Comparison of ENCODE assay signal across 8 cellular contexts in the genomic region with DNA sequence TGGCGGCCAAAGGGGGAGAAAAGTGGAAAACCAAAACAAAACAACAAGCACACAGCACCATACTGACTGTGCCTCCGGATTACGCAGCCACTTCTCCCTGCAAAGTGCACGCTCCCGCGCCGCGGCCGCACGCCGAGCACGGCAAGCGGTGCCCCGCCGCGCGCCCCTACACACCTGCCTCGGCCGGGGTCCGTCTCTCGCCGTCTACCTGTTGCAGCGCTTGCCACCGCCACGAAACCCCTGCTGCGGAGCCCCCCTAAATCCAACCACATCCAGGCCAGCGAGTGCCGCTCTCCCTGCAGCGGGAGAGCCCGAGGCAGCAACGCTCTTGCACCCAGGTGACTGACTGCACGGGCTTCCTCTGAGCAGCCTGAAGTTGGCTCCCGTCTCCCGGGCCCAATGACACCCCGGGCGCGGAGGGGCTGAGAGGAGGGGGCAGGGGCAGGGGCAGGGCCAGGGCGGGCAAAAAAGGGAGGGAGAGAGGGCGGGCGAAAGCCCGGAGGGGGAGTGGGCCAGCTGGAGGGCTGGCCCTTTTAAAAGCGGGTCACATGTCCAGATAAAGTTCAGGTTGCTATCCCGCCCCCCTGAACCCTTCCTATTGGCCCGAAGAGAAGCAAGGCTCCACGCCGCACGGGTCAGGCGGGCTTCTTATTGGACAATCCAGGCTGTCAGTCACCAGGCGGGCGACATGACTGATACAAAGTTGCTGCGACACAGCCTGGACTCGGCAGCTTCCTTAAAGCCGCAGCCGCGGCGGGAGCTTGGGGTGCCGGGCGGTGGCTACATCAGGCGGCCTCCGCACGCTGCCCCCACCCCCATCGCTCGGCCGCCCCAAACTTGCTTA. TPM values are rescaled to one million over a fixed set of nuclear protein-coding genes. Genes with fewer than 3 reads are reported as not detected.
A peak's percentile ranks its signal among the peaks of the same experiment; 100 is the strongest.
DNase-seq lines count a peak whose midpoint lies in the region; FAIRE-seq and TF ChIP-seq lines count a peak whose summit lies in the region.

A gene (minus strand): TSS at position 429 of the 844 bp plus-strand sequence.

- no peaks in the 10 kb centered on the region for H3K36me3 ChIP-seq in Loucy (ENCODE audit: insufficient read depth, low read length)

- H3K36me3 Mint-ChIP-seq in nephron progenitor cell (ENCODE audit: low read depth) = no peaks in the 10 kb centered on the region
- H3K36me3 Mint-ChIP-seq in stimulated activated naive CD8-positive, alpha-beta T cell treated with anti-CD3 and anti-CD28 coated beads, Interleukin-15, Interleukin-2, amounts not matched to agents 100 ng/mL and 50 ng/mL, for 24 hours (ENCODE audit: low read depth) = no peaks in the 10 kb centered on the region

- DNase-seq in ELR (ENCODE audit: low read depth) (peak; percentile 97), H54 (ENCODE audit: insufficient read length, low spot score) (peak; percentile 95), SIG-M5 (lab: John Stamatoyannopoulos, UW) (peak; percentile 77), fibroblast of villous mesenchyme (ENCODE audit: low read depth) (peak; percentile 94), nephron progenitor cell (peak; percentile 95)
- peak; percentile 96 for DNase-seq in activated gamma-delta T cell treated with anti-CD3 and anti-CD28 coated beads, Interleukin-2, amount 50 U/mL, for 16 hours (ENCODE audit: low read depth)

- H3K4me2 ChIP-seq in Loucy (ENCODE audit: low read depth, low read length, poor library complexity, severe bottlenecking) = peak within 1 kb of the TSS; percentile 67

- H3K27me3 ChIP-seq in Loucy (ENCODE audit: insufficient read depth, low read length, poor library complexity, severe bottlenecking) = no peaks in the 10 kb centered on the region

- TF ChIP-seq POLR2A in H54 (IDR thresholded peaks at IDR 0.05; ENCODE audit: low read depth, low read length) = peak; percentile 55

- peak within 1 kb of the TSS; percentile 98 for H3K4me3 Mint-ChIP-seq in nephron progenitor cell
- H3K4me3 Mint-ChIP-seq in stimulated activated naive CD8-positive, alpha-beta T cell treated with anti-CD3 and anti-CD28 coated beads, Interleukin-15, Interleukin-2, amounts not matched to agents 100 ng/mL and 50 ng/mL, for 24 hours = peak within 1 kb of the TSS; percentile 96

- no peaks in the 10 kb centered on the region for H3K9me2 ChIP-seq in Loucy (replicated peaks; ENCODE audit: low read depth, low read length)

- no peaks in the 10 kb centered on the region for H3K9me3 ChIP-seq in Loucy (ENCODE audit: insufficient read depth, low read depth, low read length)

- H3K9ac ChIP-seq in Loucy (ENCODE audit: low read depth, low read length, poor library complexity, severe bottlenecking) = peak within 1 kb of the TSS; percentile 86

- no peak within 1 kb of the TSS for H3K27ac Mint-ChIP-seq in nephron progenitor cell
- H3K27ac Mint-ChIP-seq in stimulated activated naive CD8-positive, alpha-beta T cell treated with anti-CD3 and anti-CD28 coated beads, Interleukin-15, Interleukin-2, amounts not matched to agents 100 ng/mL and 50 ng/mL, for 24 hours = peak within 1 kb of the TSS; percentile 86

- H3K79me2 ChIP-seq in Loucy (ENCODE audit: insufficient read depth, low read length) = no peaks in the 10 kb centered on the region

- H3K27me3 Mint-ChIP-seq in nephron progenitor cell (ENCODE audit: low read depth, poor library complexity) = peaks cover 81% of the 10 kb centered on the region
- H3K27me3 Mint-ChIP-seq in stimulated activated naive CD8-positive, alpha-beta T cell treated with anti-CD3 and anti-CD28 coated beads, Interleukin-15, Interleukin-2, amounts not matched to agents 100 ng/mL and 50 ng/mL, for 24 hours = peaks cover 9% of the 10 kb centered on the region

- H3K4me1 Mint-ChIP-seq in nephron progenitor cell = peaks cover 18% of the 10 kb centered on the region
- H3K4me1 Mint-ChIP-seq in stimulated activated naive CD8-positive, alpha-beta T cell treated with anti-CD3 and anti-CD28 coated beads, Interleukin-15, Interleukin-2, amounts not matched to agents 100 ng/mL and 50 ng/mL, for 24 hours (ENCODE audit: low read depth) = peaks cover 49% of the 10 kb centered on the region

- H3K9me3 Mint-ChIP-seq in nephron progenitor cell = no peaks in the 10 kb centered on the region
- no peaks in the 10 kb centered on the region for H3K9me3 Mint-ChIP-seq in stimulated activated naive CD8-positive, alpha-beta T cell treated with anti-CD3 and anti-CD28 coated beads, Interleukin-15, Interleukin-2, amounts not matched to agents 100 ng/mL and 50 ng/mL, for 24 hours

- H3K4me3 ChIP-seq in Loucy (ENCODE audit: low read length, poor library complexity, severe bottlenecking) = peak within 1 kb of the TSS; percentile 91
- peak within 1 kb of the TSS; percentile 76 for H3K4me3 ChIP-seq in fibroblast of villous mesenchyme (ENCODE audit: low read depth, low read length)

- peak; percentile 62 for FAIRE-seq in H54 (lab: Jason Lieb, UNC)

- H3K4me1 ChIP-seq in Loucy (ENCODE audit: insufficient read depth, low read length, poor library complexity, severe bottlenecking) = peaks cover 10% of the 10 kb centered on the region

- H3F3A ChIP-seq in Loucy (ENCODE audit: low read depth) = no peaks in the 10 kb centered on the region

- no peaks in the 10 kb centered on the region for H4K20me1 ChIP-seq in Loucy (ENCODE audit: insufficient read depth, low read length, poor library complexity, severe bottlenecking)

- TF ChIP-seq CTCF in Loucy (conservative IDR thresholded peaks at IDR 0.05; ENCODE audit: low read length) = no peak
- TF ChIP-seq CTCF in fibroblast of villous mesenchyme (IDR thresholded peaks at IDR 0.05; ENCODE audit: insufficient read depth, low read depth, low read length) = no peak
- no peak for TF ChIP-seq CTCF in nephron progenitor cell (IDR thresholded peaks at IDR 0.05)

- peak within 1 kb of the TSS; percentile 90 for H2AFZ ChIP-seq in Loucy (ENCODE audit: low read length)

RNA-seq across cellular contexts. Expression of the gene that starts here (rescaled TPM):
- under 0.01 and 0.32 TPM in 2 replicates for total RNA-seq in fibroblast of villous mesenchyme

Comparison
In these comparisons a context has a peak if more than half of its experiments do, and no peak if none do; other contexts are left out.
1. Peak in every context shown above with its lines: DNase-seq and H3K4me3 ChIP-seq.
2. Peak in DNase-seq and H3K4me3 ChIP-seq in fibroblast of villous mesenchyme; RNA of the gene not detected or under 1 TPM.